8 cellular contexts compared by ENCODE assay signal in the genomic region with DNA sequence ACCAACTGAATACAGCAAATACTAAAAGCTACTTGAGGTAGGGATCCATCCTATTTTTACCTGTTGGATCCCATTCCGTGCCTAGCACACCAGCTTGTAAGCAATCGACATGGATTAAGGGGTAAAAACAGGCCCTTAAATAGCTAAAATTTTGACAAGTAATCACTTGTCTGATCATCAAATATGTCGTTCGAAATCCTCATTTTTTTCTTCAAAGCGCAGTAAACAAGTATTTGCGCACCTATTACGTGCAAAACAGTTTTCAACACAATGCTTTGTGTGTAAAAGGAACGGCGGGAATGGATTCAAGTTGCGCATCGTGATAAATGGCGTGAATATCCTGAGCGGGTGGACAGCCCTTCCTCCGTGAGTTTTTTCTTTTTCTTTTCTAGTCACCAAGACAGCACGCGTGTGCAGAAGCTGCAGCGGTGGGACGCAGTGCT. TPM values are rescaled to one million over a fixed set of nuclear protein-coding genes. Genes with fewer than 3 reads are reported as not detected.
DNase-seq lines count a peak whose midpoint lies in the region; ATAC-seq and TF ChIP-seq lines count a peak whose summit lies in the region.

No MANE protein-coding gene starts in this region.

- DNase-seq in activated T-cell treated with anti-CD3 and anti-CD28 coated beads, Interleukin-2, amount 50 U/mL, for 4 hours: no peak
- DNase-seq in activated T-cell treated with anti-CD3 and anti-CD28 coated beads, Interleukin-2, amount 50 U/mL, for 48 hours: no peak
- no peak for DNase-seq in right lobe of liver
- DNase-seq in transverse colon: no peak
- DNase-seq in NCI-H2196 treated with DMSO at 0.1 percent for 48 hours (lab: John Stamatoyannopoulos, UW; ENCODE audit: unreplicated experiment): no peak
- no peak for DNase-seq in ecto neural progenitor cell (ENCODE audit: low spot score)
- no peak for DNase-seq in LoVo (ENCODE audit: low spot score)

- H3K9me3 ChIP-seq in right lobe of liver (no peaks in the 10 kb centered on the region), transverse colon (no peaks in the 10 kb centered on the region)

- H3K27me3 ChIP-seq in right lobe of liver (no peaks in the 10 kb centered on the region), transverse colon (no peaks in the 10 kb centered on the region)

- peak overlapping the region; percentile 70 to 89 (median 83) for H3K4me3 ChIP-seq in right lobe of liver
- peak overlapping the region; percentile 71 to 93 (median 84) for H3K4me3 ChIP-seq in transverse colon

- H3K4me3 Mint-ChIP-seq in activated T-cell treated with anti-CD3 and anti-CD28 coated beads, Interleukin-2, amount 50 U/mL, for 4 hours: peak overlapping the region; percentile 96

- peaks cover 40% of the 10 kb centered on the region for H3K4me1 Mint-ChIP-seq in activated T-cell treated with anti-CD3 and anti-CD28 coated beads, Interleukin-2, amount 50 U/mL, for 4 hours (ENCODE audit: low read depth)

- peaks cover 0 to 6% (median 2%) of the 10 kb centered on the region in 4 donors for H3K4me1 ChIP-seq in right lobe of liver
- H3K4me1 ChIP-seq in transverse colon: peaks cover 0 to 30% (median 18%) of the 10 kb centered on the region in 4 donors

- no peak for TF ChIP-seq POLR2A in right lobe of liver (IDR thresholded peaks at IDR 0.05)
- TF ChIP-seq POLR2A in transverse colon (IDR thresholded peaks at IDR 0.05): no peak

- no peak for TF ChIP-seq EP300 in transverse colon (IDR thresholded peaks at IDR 0.05; ENCODE audit: low read depth)

- 3% methylated on average over 16 of the region's 18 CpGs for WGBS in right lobe of liver (ENCODE audit: insufficient coverage, low coverage, low lambda C conversion rate, missing lambda C conversion rate)
- 2 to 7% methylated on average over 8 to 18 of the region's 18 CpGs for WGBS in transverse colon (ENCODE audit: low coverage in 1 of 2), 2 donors

- H3K36me3 ChIP-seq in right lobe of liver (no peaks in the 10 kb centered on the region), transverse colon (no peaks in the 10 kb centered on the region)

- TF ChIP-seq CTCF in right lobe of liver (IDR thresholded peaks at IDR 0.05) (no peak), transverse colon (IDR thresholded peaks at IDR 0.05) (no peak)

- intact Hi-C loops in right lobe of liver (cut with DNase I) (no loop called here), transverse colon (cut with DNase I; ENCODE audit: low total_unique reads) (no loop called here)

- H3K27ac ChIP-seq in angular gyrus (ENCODE audit: low read depth, low read length) (peak overlapping the region; percentile 85), right lobe of liver (peak overlapping the region; percentile 94 to 97 (median 94)), transverse colon (peak overlapping the region; percentile 97 to 100 (median 98))

- H3K9me3 Mint-ChIP-seq in activated T-cell treated with anti-CD3 and anti-CD28 coated beads, Interleukin-2, amount 50 U/mL, for 4 hours: no peaks in the 10 kb centered on the region

- ATAC-seq in activated T-cell treated with anti-CD3 and anti-CD28 coated beads, Interleukin-2, amount 50 U/mL, for 4 hours: no peak
- ATAC-seq in right lobe of liver: no peak

- peaks cover 5% of the 10 kb centered on the region for H3K27me3 Mint-ChIP-seq in activated T-cell treated with anti-CD3 and anti-CD28 coated beads, Interleukin-2, amount 50 U/mL, for 4 hours (ENCODE audit: low read depth)

- H3K36me3 Mint-ChIP-seq in activated T-cell treated with anti-CD3 and anti-CD28 coated beads, Interleukin-2, amount 50 U/mL, for 4 hours (ENCODE audit: insufficient read depth): peaks cover 2% of the 10 kb centered on the region

- in situ Hi-C loops in transverse colon (cut with MboI; ENCODE audit: low pct_ligation_motif_present in 1 of 4, low pct_unique_long_range_greater_than_20kb in 1 of 4, low sequenced_read_pairs in 3 of 4): no loop called here

RNA-seq across cellular contexts. Expression of a gene that starts 1.4 kb away (rescaled TPM):
- total RNA-seq in activated T-cell treated with anti-CD3 and anti-CD28 coated beads, Interleukin-2, amount 50 U/mL, for 4 hours: 1 to 10 TPM; 6.7 to 7.5 (median 7.0) TPM
- total RNA-seq in right lobe of liver: 1 to 10 TPM; 5.8 to 9.3 (median 6.5) TPM
- total RNA-seq in transverse colon: 10 to 100 TPM; 15.7 to 36.0 (median 19.4) TPM
